In genomic region chr15:28798234-28798633, GRCh38 we compare ENCODE assay signal across 21 cellular contexts. TPM values are rescaled to one million over a fixed set of nuclear protein-coding genes. Genes with fewer than 3 reads are reported as not detected.
"Had no signal": no experiment of that assay in that cellular context is flagged by ENCODE, and none has a peak within 500 bp of the region (broad histone marks: within the 10 kb centered on the region; RNA-seq: fewer than 3 reads in every experiment).

No MANE protein-coding gene starts in this region.

RNA-seq across cellular contexts. Expression of gene GOLGA6L7, which starts 50.2 kb away (rescaled TPM):
- total RNA-seq: activated B cell treated with CpG ODN at 0.5 μM for 24 hours; activated CD4-positive, alpha-beta memory T cell treated with anti-CD3 and anti-CD28 coated beads for 36 hours; activated CD4-positive, alpha-beta T cell treated with anti-CD3 and anti-CD28 coated beads, Interleukin-2, amount 10 ng/mL, durations not matched to agents 24 days and 14 days; activated CD8-positive, alpha-beta memory T cell treated with anti-CD3 and anti-CD28 coated beads for 36 hours; activated CD8-positive, alpha-beta T cell treated with anti-CD3 and anti-CD28 coated beads for 36 hours; activated naive CD4-positive, alpha-beta T cell treated with anti-CD3 and anti-CD28 coated beads for 36 hours; activated naive CD4-positive, alpha-beta T cell treated with anti-CD3 and anti-CD28 coated beads, Interleukin-2, amount 50 U/mL, for 72 hours; activated naive CD8-positive, alpha-beta T cell treated with anti-CD3 and anti-CD28 coated beads for 36 hours; activated T-cell treated with anti-CD3 and anti-CD28 coated beads, Interleukin-2, amount 50 U/mL, for 4 hours; activated T-cell treated with anti-CD3 and anti-CD28 coated beads, Interleukin-2, amount 50 U/mL, for 72 hours; activated T-helper 1 cell treated with anti-CD3 and anti-CD28 coated beads, Interleukin-12 subunit alpha, Interleukin-12 subunit beta, Interleukin-2, Interleukin-4 antibody, amounts not matched to agents 30 ng/mL and 10 ng/mL and 1 ng/mL, durations not matched to agents 14 hours and 24 hours and 36 hours; activated T-helper 17 cell treated with anti-CD3 and anti-CD28 coated beads, Interleukin-2, amount 50 U/mL, for 72 hours; adrenal gland; aorta; astrocyte; body of pancreas; breast epithelium; cardiac septum; cerebellum; T-helper 17 cell; T-helper 2 cell treated with Interferon-gamma antibody and Interleukin-4, amounts not matched to agents 100 ng/mL and 5 ng/mL, for 36 hours had no signal
- polyA plus RNA-seq: adrenal gland, aorta had no signal
